ENCODE assay signal across 20 cellular contexts in the genomic region with DNA sequence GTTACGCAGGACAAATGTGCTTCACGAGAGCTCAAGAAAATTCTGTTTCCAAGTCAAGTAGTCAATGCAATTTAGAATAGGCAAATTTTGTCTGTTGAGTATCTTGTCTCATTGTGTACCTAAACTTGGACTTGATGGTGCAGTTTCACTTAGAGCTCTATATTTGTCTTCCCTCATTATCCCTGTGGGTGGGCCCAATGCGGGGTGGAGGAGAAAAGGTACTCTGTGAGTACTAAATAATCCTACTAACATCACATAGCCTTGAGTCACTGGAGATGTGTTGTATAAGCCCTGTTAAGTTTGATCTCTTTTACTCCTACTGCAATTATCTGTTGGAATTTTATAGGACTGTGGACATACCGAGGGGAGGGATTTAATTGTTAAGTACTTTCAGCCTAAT.
"Had no signal": no experiment of that assay in that cellular context is flagged by ENCODE, and none has a peak within 500 bp of the region (broad histone marks: within the 10 kb centered on the region; RNA-seq: fewer than 3 reads in every experiment).

No MANE protein-coding gene starts in this region.

- H3K27ac ChIP-seq: KMS-11 had no signal

- H3K9me3 ChIP-seq: SK-N-SH had no signal

- H3K4me3 ChIP-seq: K562 had no signal

- DNase-seq: Kasumi-1, MM.1S, NCI-H1092 treated with DMSO at 0.1 percent for 48 hours, NCI-H1436, NCI-H187, NCI-H2029, NCI-H2081 treated with DMSO at 0.1 percent for 48 hours, NCI-H2227 treated with DMSO at 0.1 percent for 48 hours, NCI-H446 treated with DMSO at 0.1 percent for 48 hours, NCI-H510A treated with DMSO at 0.1 percent for 48 hours, NCI-H526, Right ventricle myocardium superior, RPMI8226, SIG-M5, SK-N-SH, T-helper 1 cell, T-helper 17 cell had no signal

- ATAC-seq: HepG2, K562, T-helper 17 cell had no signal
